27 cellular contexts compared by ENCODE assay signal in the genomic region with DNA sequence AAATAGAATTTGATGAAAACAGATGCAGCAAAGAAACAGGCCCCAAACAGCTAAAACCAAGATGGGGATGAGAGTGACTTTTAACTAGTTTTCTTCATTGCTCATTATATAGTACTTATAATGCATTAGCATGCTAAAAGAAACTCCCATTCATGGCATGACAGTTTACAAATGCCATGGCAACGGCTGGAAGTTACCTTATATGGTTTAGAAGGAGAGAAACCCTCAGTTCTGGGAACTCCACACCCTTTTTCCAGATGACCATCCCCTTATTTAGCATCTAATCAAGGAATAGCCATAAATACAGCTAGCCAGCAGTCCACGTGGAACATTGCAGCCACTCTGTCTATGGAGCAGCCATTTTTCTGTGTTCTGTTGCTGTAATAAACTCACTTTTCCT.
"Had no signal": no experiment of that assay in that cellular context is flagged by ENCODE, and none has a peak within 500 bp of the region (broad histone marks: within the 10 kb centered on the region; RNA-seq: fewer than 3 reads in every experiment).

No MANE protein-coding gene starts in this region.

- H3K9me3 Mint-ChIP-seq: activated CD4-positive, alpha-beta T cell treated with anti-CD3 and anti-CD28 coated beads, Interleukin-2, amount 10 ng/mL, durations not matched to agents 7 days and 5 days; activated naive CD4-positive, alpha-beta T cell treated with anti-CD3 and anti-CD28 coated beads, Interleukin-2, amount 50 U/mL, for 24 hours; activated naive CD8-positive, alpha-beta T cell treated with anti-CD3 and anti-CD28 coated beads, Interleukin-2, amount 10 ng/mL, durations not matched to agents 7 days and 5 days; activated T-helper 2 cell treated with anti-CD3 and anti-CD28 coated beads, Interferon-gamma antibody, Interleukin-2, Interleukin-4, amounts not matched to agents 10 μg/mL and 5 μg/mL and 100 μg/mL, durations not matched to agents 14 hours and 24 hours and 36 hours; T-helper 1 cell treated with Interleukin-12 subunit alpha and Interleukin-12 subunit beta and Interleukin-4 antibody, amounts not matched to agents 30 μg/mL and 1 μg/mL, for 36 hours had no signal

- ATAC-seq: activated CD4-positive, alpha-beta T cell treated with anti-CD3 and anti-CD28 coated beads for 36 hours; activated CD4-positive, CD25-positive, alpha-beta regulatory T cell treated with anti-CD3 and anti-CD28 coated beads, Interleukin-2, amount 50 U/mL, for 24 hours; activated CD8-positive, alpha-beta T cell treated with anti-CD3 and anti-CD28 coated beads, Interleukin-2, amount 10 ng/mL, durations not matched to agents 7 days and 5 days; Panc1 had no signal

- H3K27me3 ChIP-seq: ascending aorta, cardiac muscle cell, SJCRH30 had no signal

- H3K9me3 ChIP-seq: ascending aorta, SJCRH30 had no signal

- H3K36me3 ChIP-seq: ascending aorta, cardiac muscle cell, SJCRH30 had no signal

- H3K27ac ChIP-seq: ascending aorta, cardiac muscle cell, SJCRH30, SK-N-MC had no signal

- H3K4me3 Mint-ChIP-seq: activated CD4-positive, alpha-beta T cell treated with anti-CD3 and anti-CD28 coated beads for 36 hours; activated CD4-positive, alpha-beta T cell treated with anti-CD3 and anti-CD28 coated beads, Interleukin-2, amount 10 ng/mL, durations not matched to agents 7 days and 5 days; activated CD8-positive, alpha-beta T cell treated with anti-CD3 and anti-CD28 coated beads, Interleukin-2, amount 10 ng/mL, durations not matched to agents 7 days and 5 days; activated naive CD4-positive, alpha-beta T cell treated with anti-CD3 and anti-CD28 coated beads, Interleukin-2, amount 50 U/mL, for 24 hours; activated naive CD8-positive, alpha-beta T cell treated with anti-CD3 and anti-CD28 coated beads, Interleukin-2, amount 10 ng/mL, durations not matched to agents 7 days and 5 days; activated T-cell treated with anti-CD3 and anti-CD28 coated beads, Interleukin-2, amount 50 U/mL, for 24 hours; central memory CD8-positive, alpha-beta T cell; T-helper 1 cell treated with Interleukin-12 subunit alpha and Interleukin-12 subunit beta and Interleukin-4 antibody, amounts not matched to agents 30 μg/mL and 1 μg/mL, for 36 hours; T-helper 2 cell treated with Interferon-gamma antibody and Interleukin-4, amounts not matched to agents 5 μg/mL and 100 μg/mL, for 36 hours had no signal

- H3K27ac Mint-ChIP-seq: activated CD4-positive, alpha-beta T cell treated with anti-CD3 and anti-CD28 coated beads for 36 hours; activated CD4-positive, alpha-beta T cell treated with anti-CD3 and anti-CD28 coated beads, Interleukin-2, amount 10 ng/mL, durations not matched to agents 7 days and 5 days; activated CD8-positive, alpha-beta T cell treated with anti-CD3 and anti-CD28 coated beads, Interleukin-2, amount 10 ng/mL, durations not matched to agents 7 days and 5 days; activated naive CD4-positive, alpha-beta T cell treated with anti-CD3 and anti-CD28 coated beads, Interleukin-2, amount 50 U/mL, for 24 hours; activated naive CD8-positive, alpha-beta T cell treated with anti-CD3 and anti-CD28 coated beads, Interleukin-2, amount 10 ng/mL, durations not matched to agents 7 days and 5 days; activated T-cell treated with anti-CD3 and anti-CD28 coated beads, Interleukin-2, amount 50 U/mL, for 24 hours; activated T-helper 2 cell treated with anti-CD3 and anti-CD28 coated beads, Interferon-gamma antibody, Interleukin-2, Interleukin-4, amounts not matched to agents 10 μg/mL and 5 μg/mL and 100 μg/mL, durations not matched to agents 14 hours and 24 hours and 36 hours; T-helper 1 cell treated with Interleukin-12 subunit alpha and Interleukin-12 subunit beta and Interleukin-4 antibody, amounts not matched to agents 30 μg/mL and 1 μg/mL, for 36 hours; T-helper 2 cell treated with Interferon-gamma antibody and Interleukin-4, amounts not matched to agents 5 μg/mL and 100 μg/mL, for 36 hours had no signal

- H3K4me1 ChIP-seq: ascending aorta, SJCRH30 had no signal

- H3K27me3 Mint-ChIP-seq: activated CD4-positive, alpha-beta T cell treated with anti-CD3 and anti-CD28 coated beads for 36 hours; activated CD4-positive, alpha-beta T cell treated with anti-CD3 and anti-CD28 coated beads, Interleukin-2, amount 10 ng/mL, durations not matched to agents 7 days and 5 days; activated naive CD4-positive, alpha-beta T cell treated with anti-CD3 and anti-CD28 coated beads, Interleukin-2, amount 50 U/mL, for 24 hours; activated naive CD8-positive, alpha-beta T cell treated with anti-CD3 and anti-CD28 coated beads, Interleukin-2, amount 10 ng/mL, durations not matched to agents 7 days and 5 days; activated T-cell treated with anti-CD3 and anti-CD28 coated beads, Interleukin-2, amount 50 U/mL, for 24 hours; central memory CD8-positive, alpha-beta T cell had no signal

- H3K4me3 ChIP-seq: ascending aorta, cardiac muscle cell, SJCRH30, SK-N-MC had no signal

- DNase-seq: activated CD4-positive, alpha-beta T cell treated with anti-CD3 and anti-CD28 coated beads for 36 hours; activated CD4-positive, alpha-beta T cell treated with anti-CD3 and anti-CD28 coated beads, Interleukin-2, amount 10 ng/mL, durations not matched to agents 7 days and 5 days; activated CD4-positive, alpha-beta T cell treated with anti-CD3 and anti-CD28 coated beads, Interleukin-2, amount 50 U/mL, for 48 hours; activated CD8-positive, alpha-beta T cell treated with anti-CD3 and anti-CD28 coated beads, Interleukin-2, amount 10 ng/mL, durations not matched to agents 7 days and 5 days; activated gamma-delta T cell; activated naive CD4-positive, alpha-beta T cell treated with Interleukin-2 at 50 U/mL for 16 hours; activated naive CD8-positive, alpha-beta T cell treated with anti-CD3 and anti-CD28 coated beads, Interleukin-2, amount 10 ng/mL, durations not matched to agents 7 days and 5 days; activated T-cell treated with anti-CD3 and anti-CD28 coated beads, Interleukin-2, amount 50 U/mL, for 24 hours; amygdala; Karpas-422; NCI-H1048; NCI-H1436 treated with DMSO at 0.1 percent for 48 hours; NCI-H1694 treated with DMSO at 0.1 percent for 48 hours; NCI-H2029; NCI-H345; SHP77; SJCRH30 had no signal

- H3K4me1 Mint-ChIP-seq: activated CD4-positive, alpha-beta T cell treated with anti-CD3 and anti-CD28 coated beads, Interleukin-2, amount 10 ng/mL, durations not matched to agents 7 days and 5 days; activated naive CD4-positive, alpha-beta T cell treated with anti-CD3 and anti-CD28 coated beads, Interleukin-2, amount 50 U/mL, for 24 hours; activated naive CD8-positive, alpha-beta T cell treated with anti-CD3 and anti-CD28 coated beads, Interleukin-2, amount 10 ng/mL, durations not matched to agents 7 days and 5 days; central memory CD8-positive, alpha-beta T cell had no signal

- H3K36me3 Mint-ChIP-seq: activated naive CD4-positive, alpha-beta T cell treated with anti-CD3 and anti-CD28 coated beads, Interleukin-2, amount 50 U/mL, for 24 hours; activated naive CD8-positive, alpha-beta T cell treated with anti-CD3 and anti-CD28 coated beads, Interleukin-2, amount 10 ng/mL, durations not matched to agents 7 days and 5 days had no signal
